Comparison of ENCODE assay signal across 26 cellular contexts in genomic region chr13:92538164-92538563, GRCh38.
DNase-seq lines count a peak whose midpoint lies in the region; ATAC-seq, FAIRE-seq and TF ChIP-seq lines count a peak whose summit lies in the region.
"Had no signal": no experiment of that assay in that cellular context is flagged by ENCODE, and none has a peak within 500 bp of the region (broad histone marks: within the 10 kb centered on the region; RNA-seq: fewer than 3 reads in every experiment).

No MANE protein-coding gene starts in this region.

- no peak for TF ChIP-seq POLR2A in Peyer's patch (IDR thresholded peaks at IDR 0.05)

- H4K20me1 ChIP-seq in astrocyte (ENCODE audit: insufficient read depth, low read length) (no peaks in the 10 kb centered on the region), hepatocyte (ENCODE audit: insufficient read depth, poor library complexity, severe bottlenecking) (no peaks in the 10 kb centered on the region)
- H4K20me1 ChIP-seq: BLaER1 had no signal

- H3K27me3 Mint-ChIP-seq in astrocyte (ENCODE audit: low read depth, unreplicated experiment): no peaks in the 10 kb centered on the region
- H3K27me3 Mint-ChIP-seq: CD4-positive, alpha-beta memory T cell; CD4-positive, CD25-positive, alpha-beta regulatory T cell had no signal

- no peaks in the 10 kb centered on the region for H3K36me3 Mint-ChIP-seq in astrocyte (ENCODE audit: low read depth, unreplicated experiment)
- H3K36me3 Mint-ChIP-seq: CD14-positive monocyte; CD4-positive, alpha-beta memory T cell; CD4-positive, CD25-positive, alpha-beta regulatory T cell; CD8-positive, alpha-beta memory T cell had no signal

- no peak for ATAC-seq in GM21737 (IDR thresholded peaks at IDR 0.05; ENCODE audit: unreplicated experiment)
- ATAC-seq: GM12878 had no signal

- no peak overlapping the region for H2AFZ ChIP-seq in astrocyte (ENCODE audit: low read depth, low read length)
- no peak overlapping the region for H2AFZ ChIP-seq in hepatocyte

- H3K9me3 ChIP-seq in HEK293 (ENCODE audit: control insufficient read depth, insufficient read depth, low read depth, low read length): no peaks in the 10 kb centered on the region
- no peaks in the 10 kb centered on the region for H3K9me3 ChIP-seq in astrocyte (ENCODE audit: insufficient read depth, low read depth, low read length)
- no peaks in the 10 kb centered on the region for H3K9me3 ChIP-seq in hepatocyte (ENCODE audit: low read depth)
- no peaks in the 10 kb centered on the region for H3K9me3 ChIP-seq in Peyer's patch
- H3K9me3 ChIP-seq: BE2C, BLaER1 had no signal

- H3K4me1 Mint-ChIP-seq in astrocyte (ENCODE audit: low read depth, unreplicated experiment): peaks cover 9% of the 10 kb centered on the region
- H3K4me1 Mint-ChIP-seq: CD14-positive monocyte; CD4-positive, alpha-beta memory T cell; CD4-positive, CD25-positive, alpha-beta regulatory T cell; CD8-positive, alpha-beta memory T cell had no signal

- POLR2A ChIA-PET in HEK293 (lab: Yijun Ruan, JAX): no interaction called here

- H3K36me3 ChIP-seq in HEK293 (ENCODE audit: control insufficient read depth in 2 of 2, insufficient read depth in 1 of 2, low read length in 2 of 2) (no peaks in the 10 kb centered on the region), astrocyte (ENCODE audit: insufficient read depth, low read length) (no peaks in the 10 kb centered on the region), hepatocyte (replicated peaks; ENCODE audit: insufficient read depth, low read depth) (no peaks in the 10 kb centered on the region), Peyer's patch (no peaks in the 10 kb centered on the region)
- H3K36me3 ChIP-seq: BE2C, BLaER1 had no signal

- no peaks in the 10 kb centered on the region for H3K79me2 ChIP-seq in astrocyte (ENCODE audit: insufficient read depth, low read length)
- H3K79me2 ChIP-seq in hepatocyte: no peaks in the 10 kb centered on the region

- H3K4me3 Mint-ChIP-seq in astrocyte (ENCODE audit: unreplicated experiment): no peak overlapping the region
- H3K4me3 Mint-ChIP-seq: CD14-positive monocyte; CD4-positive, CD25-positive, alpha-beta regulatory T cell; CD8-positive, alpha-beta memory T cell had no signal

- H3K4me3 ChIP-seq in HEK293 (ENCODE audit: low read depth, low read length): no peak overlapping the region
- no peak overlapping the region for H3K4me3 ChIP-seq in astrocyte (ENCODE audit: insufficient read depth, low read depth, low read length)
- H3K4me3 ChIP-seq in hepatocyte: no peak overlapping the region
- H3K4me3 ChIP-seq in Peyer's patch: no peak overlapping the region
- H3K4me3 ChIP-seq: BLaER1, GM12878 had no signal

- DNase-seq in astrocyte (ENCODE audit: low read depth) (no peak), hepatocyte (ENCODE audit: low spot score) (no peak), NCI-H1092 (lab: John Stamatoyannopoulos, UW) (no peak), Peyer's patch (no peak)
- DNase-seq: 8988T; ACHN; BE2C; C1 segment of cervical spinal cord; CD4-positive, alpha-beta memory T cell; CD4-positive, CD25-positive, alpha-beta regulatory T cell; CD8-positive, alpha-beta memory T cell; COR-L47; DMS 273 treated with DMSO at 0.1 percent for 48 hours; DMS153; DMS53; DMS79; DND-41; EL; GDM1 had no signal

- H3K27ac Mint-ChIP-seq in astrocyte (ENCODE audit: unreplicated experiment): peak overlapping the region; percentile 55
- H3K27ac Mint-ChIP-seq: CD14-positive monocyte; CD4-positive, alpha-beta memory T cell; CD4-positive, CD25-positive, alpha-beta regulatory T cell had no signal

- H3K9me2 ChIP-seq in hepatocyte (replicated peaks; ENCODE audit: insufficient read depth): no peaks in the 10 kb centered on the region

- H3K27me3 ChIP-seq in astrocyte (ENCODE audit: insufficient read depth, low read length) (no peaks in the 10 kb centered on the region), hepatocyte (no peaks in the 10 kb centered on the region), Peyer's patch (no peaks in the 10 kb centered on the region)
- H3K27me3 ChIP-seq: BE2C, BLaER1 had no signal

- CTCF ChIA-PET in HEK293 (lab: Yijun Ruan, JAX): no interaction called here

- FAIRE-seq in astrocyte (lab: Jason Lieb, UNC): no peak
- FAIRE-seq: GM12878, GM12892, GM18507 had no signal

- H3K4me2 ChIP-seq in astrocyte (ENCODE audit: low read length) (no peak overlapping the region), hepatocyte (no peak overlapping the region)
- H3K4me2 ChIP-seq: BLaER1 had no signal

- no peaks in the 10 kb centered on the region for H3K4me1 ChIP-seq in HEK293 (ENCODE audit: control insufficient read depth, insufficient read depth, low read length)
- H3K4me1 ChIP-seq in astrocyte (ENCODE audit: insufficient read depth, low read length): no peaks in the 10 kb centered on the region
- H3K4me1 ChIP-seq in hepatocyte (ENCODE audit: insufficient read depth): no peaks in the 10 kb centered on the region
- H3K4me1 ChIP-seq in Peyer's patch: no peaks in the 10 kb centered on the region
- H3K4me1 ChIP-seq: BE2C, BLaER1 had no signal

- no peak overlapping the region for H3K9ac ChIP-seq in astrocyte (ENCODE audit: low read length)
- H3K9ac ChIP-seq: BLaER1 had no signal

- H3K9me3 Mint-ChIP-seq in astrocyte (ENCODE audit: unreplicated experiment): no peaks in the 10 kb centered on the region

- 94% methylated on average over 3 of the region's 3 CpGs for WGBS in hepatocyte (ENCODE audit: low lambda C conversion rate, missing lambda C conversion rate)

- TF ChIP-seq CTCF in HEK293 (tag by site-specific recombination; IDR thresholded peaks at IDR 0.05) (no peak), astrocyte (IDR thresholded peaks at IDR 0.05; ENCODE audit: insufficient read depth, low read depth, low read length) (no peak), hepatocyte (IDR thresholded peaks at IDR 0.05; ENCODE audit: poor library complexity) (no peak), Peyer's patch (IDR thresholded peaks at IDR 0.05) (no peak)

- H3K27ac ChIP-seq in HEK293 (ENCODE audit: extremely low read depth, low read depth, low read length): no peak overlapping the region
- no peak overlapping the region for H3K27ac ChIP-seq in astrocyte (ENCODE audit: low read depth, low read length)
- H3K27ac ChIP-seq in hepatocyte: peak overlapping the region; percentile 21
- no peak overlapping the region for H3K27ac ChIP-seq in Peyer's patch
- H3K27ac ChIP-seq: BLaER1 had no signal

TF ChIP-seq in HEK293, 187 proteins besides CTCF, POLR2A, EP300 and RAD21:
- TF ChIP-seq BCL6B (tag by site-specific recombination; IDR thresholded peaks at IDR 0.05): no peak
- TF ChIP-seq ZNF366 (tag by site-specific recombination; conservative IDR thresholded peaks at IDR 0.05): peak; percentile 26; the same call in 1 of the 2 replicates
